ENCODE assay signal across 9 cellular contexts in genomic region chr3:4467522-4467867, GRCh38. TPM values are rescaled to one million over a fixed set of nuclear protein-coding genes. Genes with fewer than 3 reads are reported as not detected.
DNase-seq lines count a peak whose midpoint lies in the region; ATAC-seq, FAIRE-seq and TF ChIP-seq lines count a peak whose summit lies in the region.
"Had no signal": no experiment of that assay in that cellular context is flagged by ENCODE, and none has a peak within 500 bp of the region (broad histone marks: within the 10 kb centered on the region; RNA-seq: fewer than 3 reads in every experiment).

No MANE protein-coding gene starts in this region.

- no peaks in the 10 kb centered on the region for H3K9me3 ChIP-seq in SK-N-SH
- no peaks in the 10 kb centered on the region for H3K9me3 ChIP-seq in keratinocyte (ENCODE audit: control insufficient read depth, low read depth, low read length)

- H3K79me2 ChIP-seq in SK-N-SH (ENCODE audit: insufficient read depth) = peaks cover 14% of the 10 kb centered on the region
- H3K79me2 ChIP-seq in keratinocyte (ENCODE audit: control insufficient read depth, insufficient read depth, low read length) = no peaks in the 10 kb centered on the region

- no peaks in the 10 kb centered on the region for H3F3A ChIP-seq in SK-N-SH (replicated peaks; ENCODE audit: insufficient read depth)

- 66% methylated on average over 13 of the region's 13 CpGs for WGBS in SK-N-SH (ENCODE audit: low lambda C conversion rate)

- H3K4me3 Mint-ChIP-seq in activated naive CD8-positive, alpha-beta T cell treated with anti-CD3 and anti-CD28 coated beads for 36 hours = peak overlapping the region; percentile 89

- H3K9me3 Mint-ChIP-seq in activated naive CD8-positive, alpha-beta T cell treated with anti-CD3 and anti-CD28 coated beads for 36 hours = no peaks in the 10 kb centered on the region

- no peak for TF ChIP-seq CTCF in SK-N-SH (IDR thresholded peaks at IDR 0.05)
- no peak for TF ChIP-seq CTCF in keratinocyte (optimal IDR thresholded peaks at IDR 0.05 in 1 of 3, IDR thresholded peaks at IDR 0.05 in 1 of 3, conservative IDR thresholded peaks at IDR 0.05 in 1 of 3; ENCODE audit: extremely low read depth in 1 of 3, insufficient read depth in 2 of 3, low read length in 3 of 3)

- FAIRE-seq in keratinocyte (lab: Jason Lieb, UNC) = no peak
- FAIRE-seq: A204.1 had no signal

- H3K9ac ChIP-seq in SK-N-SH = peak overlapping the region; percentile 97
- peak overlapping the region; percentile 88 for H3K9ac ChIP-seq in keratinocyte (ENCODE audit: control insufficient read depth, extremely low read depth, insufficient read depth, low read length)

- H2AFZ ChIP-seq in SK-N-SH (ENCODE audit: low read depth) (peak overlapping the region; percentile 100), keratinocyte (ENCODE audit: control insufficient read depth, low read length) (peak overlapping the region; percentile 88)

- no peaks in the 10 kb centered on the region for H3K9me2 ChIP-seq in SK-N-SH

- no peaks in the 10 kb centered on the region for H3K36me3 Mint-ChIP-seq in activated naive CD8-positive, alpha-beta T cell treated with anti-CD3 and anti-CD28 coated beads for 36 hours

- CTCF ChIA-PET in SK-N-SH (lab: Yijun Ruan, JAX) = interaction anchor here (0.7 to 1.8 kb wide), 5 partner anchors 26 to 166 kb away, joined by 3 to 8 read pairs (median 3); no protein-coding TSS in a partner anchor

- H3K9me1 ChIP-seq in keratinocyte (ENCODE audit: control insufficient read depth, extremely low read depth, insufficient read depth, low read length) = no peaks in the 10 kb centered on the region

- DNase-seq in SK-N-SH (no peak), keratinocyte (ENCODE audit: low read depth, low spot score) (no peak), substantia nigra (lab: John Stamatoyannopoulos, UW) (peak in 2 of 49 donors; percentile 4 to 12), hepatic stellate cell (ENCODE audit: low spot score) (no peak), posterior vena cava (ENCODE audit: low spot score) (no peak)
- no peak for DNase-seq in activated naive CD8-positive, alpha-beta T cell treated with anti-CD3 and anti-CD28 coated beads for 36 hours

- peak overlapping the region; percentile 87 for H3K27ac Mint-ChIP-seq in activated naive CD8-positive, alpha-beta T cell treated with anti-CD3 and anti-CD28 coated beads for 36 hours

- TF ChIP-seq EP300 in SK-N-SH (IDR thresholded peaks at IDR 0.05; ENCODE audit: borderline replicate concordance in 1 of 2, low read depth in 1 of 2, low read length in 1 of 2) = no peak

- H4K20me1 ChIP-seq in SK-N-SH (ENCODE audit: insufficient read depth) (no peaks in the 10 kb centered on the region), keratinocyte (ENCODE audit: control insufficient read depth, extremely low read depth, insufficient read depth, low read length) (no peaks in the 10 kb centered on the region)

- H3K36me3 ChIP-seq in SK-N-SH (replicated peaks in 1 of 2; ENCODE audit: control insufficient read depth in 1 of 2, insufficient read depth in 2 of 2, low read length in 1 of 2) (no peaks in the 10 kb centered on the region), keratinocyte (ENCODE audit: control insufficient read depth in 2 of 2, extremely low read depth in 1 of 2, insufficient read depth in 2 of 2, low read length in 2 of 2) (no peaks in the 10 kb centered on the region)

- POLR2A ChIA-PET in SK-N-SH (lab: Yijun Ruan, JAX) = interaction anchor here (0.5 to 1.5 kb wide), 4 partner anchors 26 to 66 kb away, joined by 4 to 17 read pairs (median 4); partner anchors contain the start of gene ITPR1

- peaks cover 5% of the 10 kb centered on the region for H3K27me3 Mint-ChIP-seq in activated naive CD8-positive, alpha-beta T cell treated with anti-CD3 and anti-CD28 coated beads for 36 hours

- ATAC-seq in SK-N-SH treated with all-trans-retinoic acid at 6 μM for 48 hours = no peak
- no peak for ATAC-seq in HG03565 (IDR thresholded peaks at IDR 0.05; ENCODE audit: unreplicated experiment)

- peaks cover 0 to 4% of the 10 kb centered on the region in 2 experiments; a peak in 1 of 4 replicates for H3K4me1 ChIP-seq in SK-N-SH (ENCODE audit: control insufficient read depth in 1 of 2, insufficient read depth in 2 of 2, low read depth in 1 of 2, low read length in 1 of 2)
- H3K4me1 ChIP-seq in keratinocyte (ENCODE audit: control insufficient read depth, extremely low read depth, insufficient read depth, low read length) = no peaks in the 10 kb centered on the region

- H3K27me3 ChIP-seq in SK-N-SH (ENCODE audit: insufficient read depth) (no peaks in the 10 kb centered on the region), keratinocyte (ENCODE audit: control insufficient read depth, extremely low read depth, insufficient read depth, low read length) (no peaks in the 10 kb centered on the region)

- no peak for TF ChIP-seq RAD21 in SK-N-SH (IDR thresholded peaks at IDR 0.05; ENCODE audit: low read length)

- H3K27ac ChIP-seq in SK-N-SH (ENCODE audit: low read depth in 2 of 2, low read length in 1 of 2) (peak overlapping the region; percentile 11 to 71; a peak in 2 of 4 replicates), keratinocyte (ENCODE audit: control insufficient read depth, insufficient read depth, low read length) (peak overlapping the region; percentile 84), substantia nigra (ENCODE audit: low read depth, low read length, poor library complexity, severe bottlenecking) (peak overlapping the region; percentile 82)

- dilution Hi-C loops in keratinocyte (cut with MboI; ENCODE audit: extremely low pct_ligation_motif_present, low sequenced_read_pairs) = no loop called here

- peaks cover 23% of the 10 kb centered on the region for H3K4me1 Mint-ChIP-seq in activated naive CD8-positive, alpha-beta T cell treated with anti-CD3 and anti-CD28 coated beads for 36 hours

- intact Hi-C loops in posterior vena cava (cut with DNase I) = no loop called here

- H3K4me3 ChIP-seq in SK-N-SH (ENCODE audit: low read depth in 2 of 2, low read length in 1 of 2) (peak overlapping the region; percentile 81 to 99), keratinocyte (ENCODE audit: control insufficient read depth in 2 of 3, extremely low read depth in 1 of 3, insufficient read depth in 2 of 3, low read depth in 1 of 3, low read length in 3 of 3) (peak overlapping the region; percentile 82 to 83 (median 83))

- H3K4me2 ChIP-seq in SK-N-SH (peak overlapping the region; percentile 78), keratinocyte (ENCODE audit: control insufficient read depth, extremely low read depth, insufficient read depth, low read depth, low read length) (peak overlapping the region; percentile 84)

TF ChIP-seq in SK-N-SH, 30 proteins besides CTCF, POLR2A, EP300 and RAD21 (continues in another document):
- TF ChIP-seq MXI1 (IDR thresholded peaks at IDR 0.05; ENCODE audit: low read depth, low read length) = no peak

TF ChIP-seq in SK-N-SH treated with all-trans-retinoic acid at 6 μM for 48 hours, 23 proteins besides CTCF, POLR2A, EP300 and RAD21 (continues in another document):
- TF ChIP-seq OSR1 (CRISPR knock-in tag; IDR thresholded peaks at IDR 0.05) (no peak), ISL1 (CRISPR knock-in tag; IDR thresholded peaks at IDR 0.05) (no peak), ARNTL (CRISPR knock-in tag; IDR thresholded peaks at IDR 0.05; ENCODE audit: borderline replicate concordance, low read depth) (no peak), POU6F1 (CRISPR knock-in tag; IDR thresholded peaks at IDR 0.05; ENCODE audit: borderline replicate concordance, low read depth) (no peak)

RNA-seq across cellular contexts. Expression of gene SUMF1, which starts 0.4 kb away (rescaled TPM):
- polyA plus RNA-seq in SK-N-SH (2012; rRNA removed) (56.9 and 74.9 TPM in 2 replicates), keratinocyte (36.1 to 51.8 TPM (median 39.2 TPM) in 3 replicates)
- 64.7 and 74.9 TPM in 2 replicates for polyA plus RNA-seq in SK-N-SH (2012; cell fraction: cytosol; rRNA removed)
- polyA plus RNA-seq in SK-N-SH (2012; cell fraction: nucleus; rRNA removed) = 37.0 and 45.0 TPM in 2 replicates
- 1 to 10 TPM; 6.3 to 7.1 TPM for total RNA-seq in activated naive CD8-positive, alpha-beta T cell treated with anti-CD3 and anti-CD28 coated beads for 36 hours
- 4.2 TPM for polyA plus RNA-seq in keratinocyte (2011; ENCODE audit: low read depth)
- polyA plus RNA-seq in keratinocyte (2011; cell fraction: cytosol; rRNA removed) = 29.8 and 31.7 TPM in 2 replicates
- polyA plus RNA-seq in keratinocyte (2011; cell fraction: nucleus; rRNA removed) = 65.8 and 70.3 TPM in 2 replicates
- polyA plus RNA-seq in keratinocyte (2012; ENCODE audit: low replicate concordance) = 24.0 and 25.2 TPM in 2 replicates
- polyA minus RNA-seq in keratinocyte = 15.9 to 40.0 TPM (median 30.8 TPM) in 3 replicates
- 27.8 TPM for polyA minus RNA-seq in keratinocyte (2011; cell fraction: cytosol; rRNA and poly(A)+ RNA removed)
- polyA minus RNA-seq in keratinocyte (2011; cell fraction: nucleus; rRNA and poly(A)+ RNA removed) = 50.6 and 61.6 TPM in 2 replicates
- total RNA-seq in posterior vena cava = 10 to 100 TPM; 24.3 to 29.8 TPM

RNA-seq across cellular contexts. Expression of gene ITPR1, which starts 25.7 kb away (rescaled TPM):
- polyA plus RNA-seq in SK-N-SH (2012; rRNA removed) = 5.9 and 8.0 TPM in 2 replicates
- 7.1 and 7.3 TPM in 2 replicates for polyA plus RNA-seq in SK-N-SH (2012; cell fraction: cytosol; rRNA removed)
- 6.9 and 14.0 TPM in 2 replicates for polyA plus RNA-seq in SK-N-SH (2012; cell fraction: nucleus; rRNA removed)
- 10 to 100 TPM; 58.4 to 59.5 TPM for total RNA-seq in activated naive CD8-positive, alpha-beta T cell treated with anti-CD3 and anti-CD28 coated beads for 36 hours
- polyA plus RNA-seq in keratinocyte = 2.2 to 3.5 TPM (median 2.3 TPM) in 3 replicates
- 2.6 TPM for polyA plus RNA-seq in keratinocyte (2011; ENCODE audit: low read depth)
- polyA plus RNA-seq in keratinocyte (2011; cell fraction: cytosol; rRNA removed) = 0.87 and 1.6 TPM in 2 replicates
- polyA plus RNA-seq in keratinocyte (2011; cell fraction: nucleus; rRNA removed) = 6.0 and 7.8 TPM in 2 replicates
- 1.6 and 2.2 TPM in 2 replicates for polyA plus RNA-seq in keratinocyte (2012; ENCODE audit: low replicate concordance)
- polyA minus RNA-seq in keratinocyte = 3.2 to 11.0 TPM (median 9.3 TPM) in 3 replicates
- 3.3 TPM for polyA minus RNA-seq in keratinocyte (2011; cell fraction: cytosol; rRNA and poly(A)+ RNA removed)
- polyA minus RNA-seq in keratinocyte (2011; cell fraction: nucleus; rRNA and poly(A)+ RNA removed) = 14.6 and 24.6 TPM in 2 replicates
- total RNA-seq in posterior vena cava = 100 to 1,000 TPM; 136 to 147 TPM
